In genomic region chr16:16196099-16196498, GRCh38 we compare ENCODE assay signal across 1 cellular context.
A peak's percentile ranks its signal among the peaks of the same experiment; 100 is the strongest.
TF ChIP-seq lines count a peak whose summit lies in the region.

No MANE protein-coding gene starts in this region.

TF ChIP-seq in HepG2, 621 proteins besides CTCF, POLR2A, EP300 and RAD21:
- no peak for TF ChIP-seq ZSCAN21 (CRISPR knock-in tag; IDR thresholded peaks at IDR 0.05; ENCODE audit: borderline replicate concordance)
- 0 out of 2 replicates have a peak, but pooled peaks have one; percentile 22 for TF ChIP-seq POLR2AphosphoS5 (IDR thresholded peaks at IDR 0.05; ENCODE audit: low read depth, low read length)
- TF ChIP-seq ZNF350 (CRISPR knock-in tag; IDR thresholded peaks at IDR 0.05; ENCODE audit: borderline replicate concordance, low read depth): no peak
